In the genomic region with DNA sequence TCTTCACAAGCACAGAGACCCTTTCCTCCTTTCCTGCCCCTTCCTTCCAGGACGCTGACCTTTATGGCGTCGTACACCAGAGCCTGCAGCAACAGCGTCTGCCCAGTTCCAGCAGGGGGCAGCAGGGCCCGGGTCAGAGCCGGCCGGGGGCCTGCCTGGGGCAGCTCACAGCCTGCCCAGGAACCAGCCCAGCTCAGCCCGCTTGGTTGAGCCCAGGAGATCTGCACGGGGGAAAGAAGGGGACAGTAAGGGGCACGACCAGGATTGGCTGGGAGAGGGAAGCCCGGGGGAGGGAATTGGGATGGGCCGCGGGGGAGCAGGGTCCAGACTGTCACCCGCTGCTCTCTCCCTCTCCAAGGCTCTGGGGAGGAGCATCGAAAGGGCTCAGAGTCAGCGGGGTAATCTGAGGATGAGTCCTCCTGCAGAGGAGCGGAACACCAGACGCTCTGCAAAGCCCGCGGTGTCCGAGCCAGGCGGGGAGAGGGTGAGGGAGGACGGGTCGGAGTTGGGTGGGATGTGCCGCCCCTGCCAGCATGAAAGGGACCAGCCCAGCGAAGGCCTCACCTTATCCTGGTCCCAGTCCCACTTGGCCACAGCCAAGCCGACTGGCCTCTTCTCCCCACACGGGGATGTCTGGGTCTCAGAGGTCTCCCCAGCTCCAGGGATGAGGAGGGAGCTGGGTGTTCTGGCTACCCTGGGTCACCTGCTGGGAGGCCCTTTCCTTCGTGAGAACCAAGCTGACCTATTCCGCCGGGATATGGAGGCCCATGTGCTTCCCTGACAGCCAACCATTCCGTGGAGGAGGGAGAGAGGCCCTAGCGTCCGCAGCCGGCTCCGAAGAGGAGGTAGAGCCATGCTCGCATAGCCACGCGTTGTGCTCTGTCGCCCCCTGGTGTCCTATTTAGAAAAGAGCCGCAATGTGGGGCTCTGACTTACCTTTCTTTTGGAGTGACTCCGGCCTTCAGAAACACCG, we compare ENCODE assay signal across 1 cellular context.
TF ChIP-seq lines count a peak whose summit lies in the region.

No MANE protein-coding gene starts in this region.

TF ChIP-seq in K562, 482 proteins besides CTCF, POLR2A, EP300 and RAD21 (continued from another document and continues in another):
- TF ChIP-seq, protein P1, sequence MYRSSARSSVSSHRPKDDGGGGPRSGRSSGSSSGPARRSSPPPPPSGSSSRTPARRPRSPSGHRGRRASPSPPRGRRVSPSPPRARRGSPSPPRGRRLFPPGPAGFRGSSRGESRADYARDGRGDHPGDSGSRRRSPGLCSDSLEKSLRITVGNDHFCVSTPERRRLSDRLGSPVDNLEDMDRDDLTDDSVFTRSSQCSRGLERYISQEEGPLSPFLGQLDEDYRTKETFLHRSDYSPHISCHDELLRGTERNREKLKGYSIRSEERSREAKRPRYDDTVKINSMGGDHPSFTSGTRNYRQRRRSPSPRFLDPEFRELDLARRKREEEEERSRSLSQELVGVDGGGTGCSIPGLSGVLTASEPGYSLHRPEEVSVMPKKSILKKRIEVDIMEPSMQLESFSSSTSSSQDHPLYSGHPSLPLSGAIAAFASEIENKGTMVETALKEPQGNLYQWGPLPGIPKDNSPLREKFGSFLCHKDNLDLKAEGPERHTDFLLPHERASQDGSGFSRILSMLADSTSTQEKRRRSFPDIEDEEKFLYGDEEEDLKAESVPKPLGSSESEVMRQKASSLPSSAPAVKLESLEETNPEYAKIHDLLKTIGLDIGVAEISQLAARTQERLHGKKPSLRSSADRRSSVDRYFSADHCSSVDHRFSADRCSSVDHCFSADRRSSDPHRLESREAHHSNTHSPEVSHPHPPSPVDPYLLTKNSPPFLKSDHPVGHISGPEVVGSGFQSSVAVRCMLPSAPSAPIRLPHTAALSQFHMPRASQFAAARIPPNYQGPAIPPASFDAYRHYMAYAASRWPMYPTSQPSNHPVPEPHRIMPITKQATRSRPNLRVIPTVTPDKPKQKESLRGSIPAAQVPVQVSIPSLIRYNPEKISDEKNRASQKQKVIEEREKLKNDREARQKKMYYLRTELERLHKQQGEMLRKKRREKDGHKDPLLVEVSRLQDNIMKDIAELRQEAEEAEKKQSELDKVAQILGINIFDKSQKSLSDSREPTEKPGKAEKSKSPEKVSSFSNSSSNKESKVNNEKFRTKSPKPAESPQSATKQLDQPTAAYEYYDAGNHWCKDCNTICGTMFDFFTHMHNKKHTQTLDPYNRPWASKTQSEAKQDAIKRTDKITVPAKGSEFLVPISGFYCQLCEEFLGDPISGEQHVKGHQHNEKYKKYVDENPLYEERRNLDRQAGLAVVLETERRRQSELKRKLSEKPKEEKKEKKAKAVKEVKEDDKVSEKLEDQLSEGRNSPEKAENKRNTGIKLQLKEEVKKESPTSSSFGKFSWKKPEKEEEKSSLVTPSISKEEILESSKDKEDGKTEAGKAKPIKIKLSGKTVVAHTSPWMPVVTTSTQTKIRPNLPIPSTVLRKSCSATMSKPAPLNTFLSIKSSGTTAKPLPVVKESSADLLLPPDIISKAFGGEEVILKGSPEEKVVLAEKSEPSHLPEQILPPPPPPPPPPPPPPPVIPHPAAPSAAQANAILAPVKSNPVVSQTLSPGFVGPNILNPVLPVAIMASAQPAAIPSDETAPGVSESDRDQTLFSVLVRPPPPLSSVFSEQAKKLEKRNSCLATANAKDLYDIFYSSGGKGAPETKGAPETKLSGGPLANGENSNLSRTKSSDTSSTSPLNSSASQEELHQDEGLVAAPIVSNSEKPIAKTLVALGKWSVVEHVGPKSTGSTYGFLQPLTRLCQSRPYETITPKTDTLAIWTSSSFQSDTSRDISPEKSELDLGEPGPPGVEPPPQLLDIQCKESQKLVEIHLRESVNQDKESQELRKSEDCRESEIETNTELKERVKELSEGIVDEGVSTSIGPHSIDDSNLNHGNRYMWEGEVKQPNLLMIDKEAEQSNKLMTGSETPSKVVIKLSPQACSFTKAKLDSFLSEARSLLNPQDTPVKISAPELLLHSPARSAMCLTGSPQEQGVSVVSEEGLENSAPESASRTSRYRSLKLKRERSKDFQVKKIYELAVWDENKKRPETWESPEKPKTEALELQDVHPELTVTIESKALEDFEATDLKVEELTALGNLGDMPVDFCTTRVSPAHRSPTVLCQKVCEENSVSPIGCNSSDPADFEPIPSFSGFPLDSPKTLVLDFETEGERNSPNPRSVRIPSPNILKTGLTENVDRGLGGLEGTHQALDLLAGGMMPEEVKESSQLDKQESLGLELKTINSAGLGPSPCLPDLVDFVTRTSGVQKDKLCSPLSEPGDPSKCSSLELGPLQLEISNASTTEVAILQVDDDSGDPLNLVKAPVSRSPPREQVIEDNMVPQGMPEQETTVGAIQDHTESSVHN (IDR thresholded peaks at IDR 0.05; ENCODE audit: borderline replicate concordance in 1 of 2, low read depth in 1 of 2) = no peak
- TF ChIP-seq NCOA6 (IDR thresholded peaks at IDR 0.05) (no peak), MEF2D (tag; conservative IDR thresholded peaks at IDR 0.05; ENCODE audit: low read depth) (no peak), RFX7 (CRISPR knock-in tag; IDR thresholded peaks at IDR 0.05) (no peak), NCOA1 (IDR thresholded peaks at IDR 0.05; ENCODE audit: low read depth) (no peak), SREBF2 (CRISPR knock-in tag; IDR thresholded peaks at IDR 0.05) (no peak), LEF1 (IDR thresholded peaks at IDR 0.05) (no peak), TOE1 (IDR thresholded peaks at IDR 0.05; ENCODE audit: borderline replicate concordance) (no peak), TOE1 (CRISPR knock-in tag; IDR thresholded peaks at IDR 0.05; ENCODE audit: borderline replicate concordance, low read depth) (no peak), NEUROD1 (IDR thresholded peaks at IDR 0.05; ENCODE audit: borderline replicate concordance, low read depth, low read length, partially characterized antibody) (no peak), BRD9 (IDR thresholded peaks at IDR 0.05; ENCODE audit: low read depth, partially characterized antibody) (no peak), PTBP1 (IDR thresholded peaks at IDR 0.05; ENCODE audit: low read depth, low read length) (no peak), CC2D1A (IDR thresholded peaks at IDR 0.05) (peak; percentile 72; the same call in 1 of the 2 replicates), C11orf30 (IDR thresholded peaks at IDR 0.05; ENCODE audit: low read depth) (no peak), XRCC5 (IDR thresholded peaks at IDR 0.05; ENCODE audit: low read depth, low read length) (peak; percentile 72; the same call in 1 of the 2 replicates), GABPB2 (CRISPR knock-in tag; conservative IDR thresholded peaks at IDR 0.05) (no peak), KAT2B (IDR thresholded peaks at IDR 0.05; ENCODE audit: low read depth, low read length) (no peak), NCOR1 (IDR thresholded peaks at IDR 0.05) (no peak), NR2C1 (IDR thresholded peaks at IDR 0.05) (no peak; the same call in 1 of the 2 replicates), NR2C1 (tag; IDR thresholded peaks at IDR 0.05) (peak; percentile 38; the same call in 1 of the 2 replicates), ZBTB7A (IDR thresholded peaks at IDR 0.05; ENCODE audit: borderline replicate concordance, control insufficient read depth, low read depth, low read length) (peak; percentile 56; the same call in 1 of the 2 replicates), ZNF507 (tag; conservative IDR thresholded peaks at IDR 0.05) (no peak), PHTF2 (CRISPR knock-in tag; IDR thresholded peaks at IDR 0.05) (no peak), STAG1 (CRISPR knock-in tag; IDR thresholded peaks at IDR 0.05; ENCODE audit: borderline replicate concordance) (peak; percentile 78), KAT8 (IDR thresholded peaks at IDR 0.05; ENCODE audit: low read depth) (no peak), ZKSCAN8 (CRISPR knock-in tag; IDR thresholded peaks at IDR 0.05) (no peak), ZNF174 (CRISPR knock-in tag; IDR thresholded peaks at IDR 0.05) (no peak), FIP1L1 (IDR thresholded peaks at IDR 0.05; ENCODE audit: low read depth, low read length, poor library complexity, severe bottlenecking) (no peak), SMAD1 (IDR thresholded peaks at IDR 0.05; ENCODE audit: low read depth, low read length, partially characterized antibody) (no peak), COPS2 (conservative IDR thresholded peaks at IDR 0.05) (no peak), SAP30 (IDR thresholded peaks at IDR 0.05; ENCODE audit: borderline replicate concordance, insufficient read depth, low read depth, low read length, poor library complexity, severe bottlenecking) (no peak), ZNF217 (CRISPR knock-in tag; IDR thresholded peaks at IDR 0.05) (no peak)
- TF ChIP-seq, protein P2, sequence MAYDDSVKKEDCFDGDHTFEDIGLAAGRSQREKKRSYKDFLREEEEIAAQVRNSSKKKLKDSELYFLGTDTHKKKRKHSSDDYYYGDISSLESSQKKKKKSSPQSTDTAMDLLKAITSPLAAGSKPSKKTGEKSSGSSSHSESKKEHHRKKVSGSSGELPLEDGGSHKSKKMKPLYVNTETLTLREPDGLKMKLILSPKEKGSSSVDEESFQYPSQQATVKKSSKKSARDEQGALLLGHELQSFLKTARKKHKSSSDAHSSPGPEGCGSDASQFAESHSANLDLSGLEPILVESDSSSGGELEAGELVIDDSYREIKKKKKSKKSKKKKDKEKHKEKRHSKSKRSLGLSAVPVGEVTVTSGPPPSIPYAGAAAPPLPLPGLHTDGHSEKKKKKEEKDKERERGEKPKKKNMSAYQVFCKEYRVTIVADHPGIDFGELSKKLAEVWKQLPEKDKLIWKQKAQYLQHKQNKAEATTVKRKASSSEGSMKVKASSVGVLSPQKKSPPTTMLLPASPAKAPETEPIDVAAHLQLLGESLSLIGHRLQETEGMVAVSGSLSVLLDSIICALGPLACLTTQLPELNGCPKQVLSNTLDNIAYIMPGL (CRISPR knock-in tag; IDR thresholded peaks at IDR 0.05) = no peak
- TF ChIP-seq, protein P3, sequence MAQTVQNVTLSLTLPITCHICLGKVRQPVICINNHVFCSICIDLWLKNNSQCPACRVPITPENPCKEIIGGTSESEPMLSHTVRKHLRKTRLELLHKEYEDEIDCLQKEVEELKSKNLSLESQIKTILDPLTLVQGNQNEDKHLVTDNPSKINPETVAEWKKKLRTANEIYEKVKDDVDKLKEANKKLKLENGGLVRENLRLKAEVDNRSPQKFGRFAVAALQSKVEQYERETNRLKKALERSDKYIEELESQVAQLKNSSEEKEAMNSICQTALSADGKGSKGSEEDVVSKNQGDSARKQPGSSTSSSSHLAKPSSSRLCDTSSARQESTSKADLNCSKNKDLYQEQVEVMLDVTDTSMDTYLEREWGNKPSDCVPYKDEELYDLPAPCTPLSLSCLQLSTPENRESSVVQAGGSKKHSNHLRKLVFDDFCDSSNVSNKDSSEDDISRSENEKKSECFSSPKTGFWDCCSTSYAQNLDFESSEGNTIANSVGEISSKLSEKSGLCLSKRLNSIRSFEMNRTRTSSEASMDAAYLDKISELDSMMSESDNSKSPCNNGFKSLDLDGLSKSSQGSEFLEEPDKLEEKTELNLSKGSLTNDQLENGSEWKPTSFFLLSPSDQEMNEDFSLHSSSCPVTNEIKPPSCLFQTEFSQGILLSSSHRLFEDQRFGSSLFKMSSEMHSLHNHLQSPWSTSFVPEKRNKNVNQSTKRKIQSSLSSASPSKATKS (CRISPR knock-in tag; IDR thresholded peaks at IDR 0.05) = no peak
- TF ChIP-seq, protein P4, sequence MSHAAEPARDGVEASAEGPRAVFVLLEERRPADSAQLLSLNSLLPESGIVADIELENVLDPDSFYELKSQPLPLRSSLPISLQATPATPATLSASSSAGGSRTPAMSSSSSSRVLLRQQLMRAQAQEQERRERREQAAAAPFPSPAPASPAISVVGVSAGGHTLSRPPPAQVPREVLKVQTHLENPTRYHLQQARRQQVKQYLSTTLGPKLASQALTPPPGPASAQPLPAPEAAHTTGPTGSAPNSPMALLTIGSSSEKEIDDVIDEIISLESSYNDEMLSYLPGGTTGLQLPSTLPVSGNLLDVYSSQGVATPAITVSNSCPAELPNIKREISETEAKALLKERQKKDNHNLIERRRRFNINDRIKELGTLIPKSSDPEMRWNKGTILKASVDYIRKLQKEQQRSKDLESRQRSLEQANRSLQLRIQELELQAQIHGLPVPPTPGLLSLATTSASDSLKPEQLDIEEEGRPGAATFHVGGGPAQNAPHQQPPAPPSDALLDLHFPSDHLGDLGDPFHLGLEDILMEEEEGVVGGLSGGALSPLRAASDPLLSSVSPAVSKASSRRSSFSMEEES (CRISPR knock-in tag; IDR thresholded peaks at IDR 0.05) = no peak
- TF ChIP-seq, protein P5, sequence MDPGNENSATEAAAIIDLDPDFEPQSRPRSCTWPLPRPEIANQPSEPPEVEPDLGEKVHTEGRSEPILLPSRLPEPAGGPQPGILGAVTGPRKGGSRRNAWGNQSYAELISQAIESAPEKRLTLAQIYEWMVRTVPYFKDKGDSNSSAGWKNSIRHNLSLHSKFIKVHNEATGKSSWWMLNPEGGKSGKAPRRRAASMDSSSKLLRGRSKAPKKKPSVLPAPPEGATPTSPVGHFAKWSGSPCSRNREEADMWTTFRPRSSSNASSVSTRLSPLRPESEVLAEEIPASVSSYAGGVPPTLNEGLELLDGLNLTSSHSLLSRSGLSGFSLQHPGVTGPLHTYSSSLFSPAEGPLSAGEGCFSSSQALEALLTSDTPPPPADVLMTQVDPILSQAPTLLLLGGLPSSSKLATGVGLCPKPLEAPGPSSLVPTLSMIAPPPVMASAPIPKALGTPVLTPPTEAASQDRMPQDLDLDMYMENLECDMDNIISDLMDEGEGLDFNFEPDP (CRISPR knock-in tag; IDR thresholded peaks at IDR 0.05) = no peak
- TF ChIP-seq, protein P6, sequence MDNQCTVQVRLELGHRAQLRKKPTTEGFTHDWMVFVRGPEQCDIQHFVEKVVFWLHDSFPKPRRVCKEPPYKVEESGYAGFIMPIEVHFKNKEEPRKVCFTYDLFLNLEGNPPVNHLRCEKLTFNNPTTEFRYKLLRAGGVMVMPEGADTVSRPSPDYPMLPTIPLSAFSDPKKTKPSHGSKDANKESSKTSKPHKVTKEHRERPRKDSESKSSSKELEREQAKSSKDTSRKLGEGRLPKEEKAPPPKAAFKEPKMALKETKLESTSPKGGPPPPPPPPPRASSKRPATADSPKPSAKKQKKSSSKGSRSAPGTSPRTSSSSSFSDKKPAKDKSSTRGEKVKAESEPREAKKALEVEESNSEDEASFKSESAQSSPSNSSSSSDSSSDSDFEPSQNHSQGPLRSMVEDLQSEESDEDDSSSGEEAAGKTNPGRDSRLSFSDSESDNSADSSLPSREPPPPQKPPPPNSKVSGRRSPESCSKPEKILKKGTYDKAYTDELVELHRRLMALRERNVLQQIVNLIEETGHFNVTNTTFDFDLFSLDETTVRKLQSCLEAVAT (IDR thresholded peaks at IDR 0.05) = no peak
- TF ChIP-seq, protein P7, sequence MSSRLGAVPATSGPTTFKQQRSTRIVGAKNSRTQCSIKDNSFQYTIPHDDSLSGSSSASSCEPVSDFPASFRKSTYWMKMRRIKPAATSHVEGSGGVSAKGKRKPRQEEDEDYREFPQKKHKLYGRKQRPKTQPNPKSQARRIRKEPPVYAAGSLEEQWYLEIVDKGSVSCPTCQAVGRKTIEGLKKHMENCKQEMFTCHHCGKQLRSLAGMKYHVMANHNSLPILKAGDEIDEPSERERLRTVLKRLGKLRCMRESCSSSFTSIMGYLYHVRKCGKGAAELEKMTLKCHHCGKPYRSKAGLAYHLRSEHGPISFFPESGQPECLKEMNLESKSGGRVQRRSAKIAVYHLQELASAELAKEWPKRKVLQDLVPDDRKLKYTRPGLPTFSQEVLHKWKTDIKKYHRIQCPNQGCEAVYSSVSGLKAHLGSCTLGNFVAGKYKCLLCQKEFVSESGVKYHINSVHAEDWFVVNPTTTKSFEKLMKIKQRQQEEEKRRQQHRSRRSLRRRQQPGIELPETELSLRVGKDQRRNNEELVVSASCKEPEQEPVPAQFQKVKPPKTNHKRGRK (tag; IDR thresholded peaks at IDR 0.05) = no peak
